ENCODE assay signal across 9 cellular contexts in the genomic region with DNA sequence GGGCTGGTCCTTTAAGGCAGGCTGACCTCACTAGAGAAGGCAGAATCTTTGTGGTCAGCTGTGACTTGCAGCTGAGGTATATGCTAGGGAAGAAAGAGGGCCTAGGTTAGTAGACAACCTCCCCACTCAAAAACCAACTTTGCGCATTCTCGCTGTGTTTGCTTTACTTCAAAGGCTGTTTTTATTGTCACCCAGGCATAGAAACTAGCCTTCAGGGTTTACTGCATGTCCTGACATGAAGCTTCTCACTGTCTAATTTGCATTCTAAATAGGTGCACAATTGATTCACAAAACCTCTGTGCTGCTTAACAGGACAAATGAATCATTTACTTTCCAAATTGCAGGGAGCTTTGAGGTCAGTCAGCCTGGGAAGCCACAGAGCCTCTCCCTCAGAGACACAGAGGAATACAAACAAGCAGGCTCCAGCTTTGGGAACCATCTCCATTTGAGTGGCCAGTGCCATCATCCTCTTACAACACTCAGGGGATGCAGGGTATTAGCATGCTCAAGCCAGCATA.
DNase-seq lines count a peak whose midpoint lies in the region; ATAC-seq, FAIRE-seq and TF ChIP-seq lines count a peak whose summit lies in the region.
"Had no signal": no experiment of that assay in that cellular context is flagged by ENCODE, and none has a peak within 500 bp of the region (broad histone marks: within the 10 kb centered on the region; RNA-seq: fewer than 3 reads in every experiment).

No MANE protein-coding gene starts in this region.

- H3K9me3 ChIP-seq in GM12878 (replicated peaks; ENCODE audit: control insufficient read depth, insufficient read depth, low read length) (no peaks in the 10 kb centered on the region), thyroid gland (no peaks in the 10 kb centered on the region)
- H3K9me3 ChIP-seq: ascending aorta had no signal

- H3K4me3 ChIP-seq in GM12878 (no peak overlapping the region), thyroid gland (replicated peaks in 1 of 3) (no peak overlapping the region)
- H3K4me3 ChIP-seq: ascending aorta had no signal

- CTCF ChIA-PET in GM12878 (lab: Yijun Ruan, JAX) = no interaction called here

- H3K36me3 ChIP-seq in GM12878 (ENCODE audit: control insufficient read depth in 2 of 2, insufficient read depth in 2 of 2, low read length in 1 of 2) = no peaks in the 10 kb centered on the region
- no peaks in the 10 kb centered on the region for H3K36me3 ChIP-seq in thyroid gland
- H3K36me3 ChIP-seq: ascending aorta had no signal

- TF ChIP-seq RAD21 in GM12878 (IDR thresholded peaks at IDR 0.05; ENCODE audit: insufficient read depth, low read depth, low read length) = no peak

- no peaks in the 10 kb centered on the region for H4K20me1 ChIP-seq in GM12878 (ENCODE audit: control insufficient read depth, insufficient read depth)

- ATAC-seq in Right ventricle myocardium inferior = peak; percentile 68
- ATAC-seq in HG03095 (IDR thresholded peaks at IDR 0.05; ENCODE audit: unreplicated experiment) = peak; percentile 36
- peak; percentile 77 for ATAC-seq in GM12878

- H3K4me1 ChIP-seq in GM12878 (ENCODE audit: control insufficient read depth, insufficient read depth, low read length) (peaks cover 31% of the 10 kb centered on the region), thyroid gland (peaks cover 48 to 53% of the 10 kb centered on the region in 2 donors)
- H3K4me1 ChIP-seq: ascending aorta had no signal

- RAD21 ChIA-PET in GM12878 (lab: Charles Lee; ENCODE audit: unreplicated experiment) = no interaction called here

- H3K27ac ChIP-seq in GM12878 (ENCODE audit: control insufficient read depth, insufficient read depth) (peak overlapping the region; percentile 32), thyroid gland (peak overlapping the region; percentile 27 to 77 (median 45))
- H3K27ac ChIP-seq: ascending aorta had no signal

- intact Hi-C loops in Right ventricle myocardium inferior (cut with DNase I) = loop anchor here (5.0 kb wide), 1 partner anchor 146 kb away; no protein-coding TSS in a partner anchor
- intact Hi-C loops in cardiac septum (cut with DNase I) = loop anchor here (5.0 kb wide), 1 partner anchor 279 kb away; no protein-coding TSS in a partner anchor
- intact Hi-C loops in GM12878 (cut with micrococcal nuclease; ENCODE audit: unreplicated experiment) = loop anchor here (5.0 to 10.0 kb wide), 3 partner anchors 139 to 452 kb away; no protein-coding TSS in a partner anchor
- intact Hi-C loops in thyroid gland (cut with DNase I) = no loop called here

- H3K79me2 ChIP-seq in GM12878 (ENCODE audit: control insufficient read depth, insufficient read depth, low read length) = no peaks in the 10 kb centered on the region; the same call in 1 of the 2 replicates

- BruUV-seq in GM12878 (replicated peaks; lab: Mats Ljungman, UMichigan) = no TSS peak

- FAIRE-seq in GM12878 (lab: Jason Lieb, UNC) = peak; percentile 23

- no peak overlapping the region; the same call in 1 of the 2 replicates for H2AFZ ChIP-seq in GM12878 (ENCODE audit: control insufficient read depth, low read depth, low read length)

- TF ChIP-seq EP300 in GM12878 (IDR thresholded peaks at IDR 0.05; ENCODE audit: borderline replicate concordance in 1 of 2, control insufficient read depth in 1 of 2, low read depth in 2 of 2, low read length in 2 of 2) = peak; percentile 55 to 71; a peak in 2 of 4 replicates

- in situ Hi-C loops in GM12878 (cut with MboI) = no loop called here

- H3K4me2 ChIP-seq in GM12878 (ENCODE audit: control insufficient read depth, insufficient read depth) = peak overlapping the region; percentile 60

- POLR2A ChIA-PET in GM12878 (lab: Charles Lee) = no interaction called here

- H3K9ac ChIP-seq in GM12878 (ENCODE audit: control insufficient read depth, insufficient read depth, low read length) = no peak overlapping the region

- H3K27me3 ChIP-seq in GM12878 (replicated peaks in 1 of 2; ENCODE audit: control insufficient read depth in 2 of 2, insufficient read depth in 2 of 2, low read length in 1 of 2) = no peaks in the 10 kb centered on the region
- no peaks in the 10 kb centered on the region for H3K27me3 ChIP-seq in thyroid gland
- H3K27me3 ChIP-seq: ascending aorta had no signal

- DNase-seq in Right ventricle myocardium inferior (ENCODE audit: missing footprints) = no peak
- DNase-seq in cardiac septum (ENCODE audit: low spot score) = no peak
- peak; percentile 92 for DNase-seq in GM12878 (ENCODE audit: low read depth, low spot score)
- peak in 1 of 2 donors; percentile 18 for DNase-seq in thyroid gland
- DNase-seq in GM03348 (ENCODE audit: low spot score) = no peak
- DNase-seq in stimulated activated CD4-positive, alpha-beta T cell treated with anti-CD3 and anti-CD28 coated beads, Interleukin-4, amount 100 ng/mL, for 4 hours = no peak
- DNase-seq in activated CD8-positive, alpha-beta memory T cell treated with anti-CD3 and anti-CD28 coated beads, Interleukin-2, amount 50 U/mL, for 48 hours = no peak

- no peak for TF ChIP-seq CTCF in GM12878 (IDR thresholded peaks at IDR 0.05 in 2 of 3, conservative IDR thresholded peaks at IDR 0.05 in 1 of 3; ENCODE audit: control insufficient read depth in 2 of 3, extremely low read depth in 1 of 3, insufficient read depth in 1 of 3, low read depth in 3 of 3, low read length in 3 of 3)
- no peak for TF ChIP-seq CTCF in thyroid gland (IDR thresholded peaks at IDR 0.05)

- SMC1A ChIA-PET in GM12878 (lab: Charles Lee; ENCODE audit: uncharacterized antibody, unreplicated experiment) = interaction anchor here (0.8 to 3.1 kb wide), 4 partner anchors 11 to 328 kb away, joined by 3 to 9 read pairs (median 4); no protein-coding TSS in a partner anchor

- WGBS in GM12878 (ENCODE audit: insufficient coverage, insufficient replicate concordance, low lambda C conversion rate, missing lambda C conversion rate) = 0% methylated on average over 2 of the region's 2 CpGs
- 37 to 56% methylated on average over 2 of the region's 2 CpGs for WGBS in thyroid gland, 2 donors

- TF ChIP-seq POLR2A in GM12878 (IDR thresholded peaks at IDR 0.05; ENCODE audit: low read depth, low read length) (no peak), thyroid gland (IDR thresholded peaks at IDR 0.05) (no peak)

TF ChIP-seq in GM12878, 131 proteins besides CTCF, POLR2A, EP300 and RAD21 (continues in another document):
- TF ChIP-seq TCF7 (IDR thresholded peaks at IDR 0.05; ENCODE audit: borderline replicate concordance) (peak; percentile 89), NR2C2 (IDR thresholded peaks at IDR 0.05; ENCODE audit: borderline replicate concordance, control insufficient read depth, insufficient read length, low read depth) (no peak), MEF2A (IDR thresholded peaks at IDR 0.05; ENCODE audit: insufficient read depth, low read depth, low read length) (0 out of 2 replicates have a peak, but pooled peaks have one; percentile 22), RUNX3 (IDR thresholded peaks at IDR 0.05; ENCODE audit: low read length) (peak; percentile 90), BACH1 (IDR thresholded peaks at IDR 0.05; ENCODE audit: borderline replicate concordance) (no peak), LARP7 (IDR thresholded peaks at IDR 0.05) (no peak), JUNB (IDR thresholded peaks at IDR 0.05) (peak; percentile 41; the same call in 1 of the 2 replicates), CBX5 (IDR thresholded peaks at IDR 0.05; ENCODE audit: low read depth) (peak; percentile 53; the same call in 1 of the 2 replicates), TBL1XR1 (IDR thresholded peaks at IDR 0.05; ENCODE audit: low read depth, low read length) (no peak), BCL11A (IDR thresholded peaks at IDR 0.05; ENCODE audit: low read depth, low read length) (0 out of 2 replicates have a peak, but pooled peaks have one; percentile 42), TARDBP (IDR thresholded peaks at IDR 0.05; ENCODE audit: borderline replicate concordance) (no peak), SRF (IDR thresholded peaks at IDR 0.05; ENCODE audit: low read depth in 2 of 2, low read length in 2 of 2) (no peak), TAF1 (IDR thresholded peaks at IDR 0.05; ENCODE audit: borderline replicate concordance, low read depth, low read length) (no peak), HDAC6 (IDR thresholded peaks at IDR 0.05; ENCODE audit: unreplicated experiment) (no peak), PAX5 (IDR thresholded peaks at IDR 0.05; ENCODE audit: borderline replicate concordance, low read depth, low read length) (peak; percentile 63; the same call in 1 of the 2 replicates)
- TF ChIP-seq, protein P1, sequence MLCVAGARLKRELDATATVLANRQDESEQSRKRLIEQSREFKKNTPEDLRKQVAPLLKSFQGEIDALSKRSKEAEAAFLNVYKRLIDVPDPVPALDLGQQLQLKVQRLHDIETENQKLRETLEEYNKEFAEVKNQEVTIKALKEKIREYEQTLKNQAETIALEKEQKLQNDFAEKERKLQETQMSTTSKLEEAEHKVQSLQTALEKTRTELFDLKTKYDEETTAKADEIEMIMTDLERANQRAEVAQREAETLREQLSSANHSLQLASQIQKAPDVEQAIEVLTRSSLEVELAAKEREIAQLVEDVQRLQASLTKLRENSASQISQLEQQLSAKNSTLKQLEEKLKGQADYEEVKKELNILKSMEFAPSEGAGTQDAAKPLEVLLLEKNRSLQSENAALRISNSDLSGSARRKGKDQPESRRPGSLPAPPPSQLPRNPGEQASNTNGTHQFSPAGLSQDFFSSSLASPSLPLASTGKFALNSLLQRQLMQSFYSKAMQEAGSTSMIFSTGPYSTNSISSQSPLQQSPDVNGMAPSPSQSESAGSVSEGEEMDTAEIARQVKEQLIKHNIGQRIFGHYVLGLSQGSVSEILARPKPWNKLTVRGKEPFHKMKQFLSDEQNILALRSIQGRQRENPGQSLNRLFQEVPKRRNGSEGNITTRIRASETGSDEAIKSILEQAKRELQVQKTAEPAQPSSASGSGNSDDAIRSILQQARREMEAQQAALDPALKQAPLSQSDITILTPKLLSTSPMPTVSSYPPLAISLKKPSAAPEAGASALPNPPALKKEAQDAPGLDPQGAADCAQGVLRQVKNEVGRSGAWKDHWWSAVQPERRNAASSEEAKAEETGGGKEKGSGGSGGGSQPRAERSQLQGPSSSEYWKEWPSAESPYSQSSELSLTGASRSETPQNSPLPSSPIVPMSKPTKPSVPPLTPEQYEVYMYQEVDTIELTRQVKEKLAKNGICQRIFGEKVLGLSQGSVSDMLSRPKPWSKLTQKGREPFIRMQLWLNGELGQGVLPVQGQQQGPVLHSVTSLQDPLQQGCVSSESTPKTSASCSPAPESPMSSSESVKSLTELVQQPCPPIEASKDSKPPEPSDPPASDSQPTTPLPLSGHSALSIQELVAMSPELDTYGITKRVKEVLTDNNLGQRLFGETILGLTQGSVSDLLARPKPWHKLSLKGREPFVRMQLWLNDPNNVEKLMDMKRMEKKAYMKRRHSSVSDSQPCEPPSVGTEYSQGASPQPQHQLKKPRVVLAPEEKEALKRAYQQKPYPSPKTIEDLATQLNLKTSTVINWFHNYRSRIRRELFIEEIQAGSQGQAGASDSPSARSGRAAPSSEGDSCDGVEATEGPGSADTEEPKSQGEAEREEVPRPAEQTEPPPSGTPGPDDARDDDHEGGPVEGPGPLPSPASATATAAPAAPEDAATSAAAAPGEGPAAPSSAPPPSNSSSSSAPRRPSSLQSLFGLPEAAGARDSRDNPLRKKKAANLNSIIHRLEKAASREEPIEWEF (IDR thresholded peaks at IDR 0.05; ENCODE audit: insufficient replicate concordance, low read depth, low read length) = no peak
